ENCODE assay signal across 11 cellular contexts in the genomic region with DNA sequence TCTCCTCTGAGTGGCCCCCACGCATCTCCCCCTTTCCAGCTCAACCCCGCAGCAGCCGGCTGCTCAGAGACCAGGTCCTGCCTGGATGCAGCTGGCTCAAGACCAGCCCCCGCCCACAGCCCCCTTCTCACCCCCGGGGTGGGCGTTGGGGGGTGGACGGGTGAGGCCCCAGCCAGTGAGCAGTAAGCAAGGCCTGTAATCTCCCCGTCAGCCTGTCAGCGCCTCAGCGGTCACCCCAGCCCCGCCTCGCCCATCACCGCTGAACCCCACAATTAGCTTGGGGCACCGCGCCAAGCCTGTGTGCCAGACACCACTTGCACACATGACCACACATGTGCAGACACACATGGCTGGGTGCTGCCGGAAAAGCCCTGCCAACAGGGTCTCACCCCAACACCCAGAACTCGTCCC. TPM values are rescaled to one million over a fixed set of nuclear protein-coding genes. Genes with fewer than 3 reads are reported as not detected.
A peak's percentile ranks its signal among the peaks of the same experiment; 100 is the strongest.
DNase-seq lines count a peak whose midpoint lies in the region; ATAC-seq and TF ChIP-seq lines count a peak whose summit lies in the region.
"Had no signal": no experiment of that assay in that cellular context is flagged by ENCODE, and none has a peak within 500 bp of the region (broad histone marks: within the 10 kb centered on the region; RNA-seq: fewer than 3 reads in every experiment).

No MANE protein-coding gene starts in this region.

- H3K9ac ChIP-seq in muscle layer of colon (ENCODE audit: low read length): no peak overlapping the region

- ATAC-seq in left ventricle myocardium superior (no peak), GM19455 (IDR thresholded peaks at IDR 0.05; ENCODE audit: unreplicated experiment) (no peak)
- no peak for ATAC-seq in activated naive CD4-positive, alpha-beta T cell treated with anti-CD3 and anti-CD28 coated beads, Interleukin-2, amount 50 U/mL, for 72 hours

- H3K27ac ChIP-seq in right atrium auricular region: peak overlapping the region; percentile 91 to 93
- peak overlapping the region; percentile 33 for H3K27ac ChIP-seq in caudate nucleus (ENCODE audit: low read depth, low read length)
- H3K27ac ChIP-seq in muscle layer of colon (ENCODE audit: low read depth, low read length): peak overlapping the region; percentile 73
- peak overlapping the region; percentile 88 to 94 for H3K27ac ChIP-seq in uterus

- H3K27me3 ChIP-seq in right atrium auricular region (no peaks in the 10 kb centered on the region), muscle layer of colon (ENCODE audit: control insufficient read depth in 1 of 2, insufficient read depth in 2 of 2, low read length in 2 of 2) (no peaks in the 10 kb centered on the region), uterus (no peaks in the 10 kb centered on the region)

- H3K9me3 Mint-ChIP-seq in activated naive CD4-positive, alpha-beta T cell treated with anti-CD3 and anti-CD28 coated beads, Interleukin-2, amount 50 U/mL, for 72 hours: no peaks in the 10 kb centered on the region
- H3K9me3 Mint-ChIP-seq: T-helper 1 cell treated with Interleukin-12 subunit alpha and Interleukin-12 subunit beta and Interleukin-4 antibody, amounts not matched to agents 30 μg/mL and 1 μg/mL, for 36 hours had no signal

- H3K36me3 ChIP-seq in right atrium auricular region: no peaks in the 10 kb centered on the region
- no peaks in the 10 kb centered on the region for H3K36me3 ChIP-seq in muscle layer of colon (ENCODE audit: insufficient read depth, low read length)
- H3K36me3 ChIP-seq in uterus: no peaks in the 10 kb centered on the region

- H3K27ac Mint-ChIP-seq in activated naive CD4-positive, alpha-beta T cell treated with anti-CD3 and anti-CD28 coated beads, Interleukin-2, amount 50 U/mL, for 72 hours: no peak overlapping the region
- H3K27ac Mint-ChIP-seq: T-helper 1 cell treated with Interleukin-12 subunit alpha and Interleukin-12 subunit beta and Interleukin-4 antibody, amounts not matched to agents 30 μg/mL and 1 μg/mL, for 36 hours had no signal

- no peaks in the 10 kb centered on the region for H3K9me3 ChIP-seq in right atrium auricular region
- H3K9me3 ChIP-seq in muscle layer of colon (ENCODE audit: low read length): no peaks in the 10 kb centered on the region
- no peaks in the 10 kb centered on the region for H3K9me3 ChIP-seq in uterus

- no peak for TF ChIP-seq POLR2A in uterus (IDR thresholded peaks at IDR 0.05)

- TF ChIP-seq CTCF in right atrium auricular region (IDR thresholded peaks at IDR 0.05): no peak
- no peak for TF ChIP-seq CTCF in uterus (IDR thresholded peaks at IDR 0.05)

- no peak overlapping the region for H3K4me3 ChIP-seq in right atrium auricular region
- H3K4me3 ChIP-seq in muscle layer of colon (ENCODE audit: low read depth in 1 of 2, low read length in 2 of 2): no peak overlapping the region
- no peak overlapping the region for H3K4me3 ChIP-seq in uterus

- H3K36me3 Mint-ChIP-seq in activated naive CD4-positive, alpha-beta T cell treated with anti-CD3 and anti-CD28 coated beads, Interleukin-2, amount 50 U/mL, for 72 hours: no peaks in the 10 kb centered on the region

- intact Hi-C loops in left ventricle myocardium superior (cut with micrococcal nuclease): no loop called here
- intact Hi-C loops in uterus (cut with DNase I; ENCODE audit: low total_unique reads): no loop called here

- DNase-seq in right atrium auricular region (ENCODE audit: low spot score) (no peak), left ventricle myocardium superior (no peak), caudate nucleus (lab: John Stamatoyannopoulos, UW) (no peak), uterus (no peak), cerebellar nuclear complex (lab: John Stamatoyannopoulos, UW) (no peak)
- no peak for DNase-seq in activated naive CD4-positive, alpha-beta T cell treated with anti-CD3 and anti-CD28 coated beads, Interleukin-2, amount 50 U/mL, for 72 hours (ENCODE audit: low spot score in 2 of 2)
- DNase-seq: AML-193, NCI-H2029 had no signal

- H3K4me1 ChIP-seq in right atrium auricular region (peaks cover 0 to 100% of the 10 kb centered on the region in 2 donors), muscle layer of colon (ENCODE audit: insufficient read depth, low read length) (peaks cover 70% of the 10 kb centered on the region), uterus (peaks cover 27 to 73% of the 10 kb centered on the region in 2 donors)

RNA-seq across cellular contexts. Expression of a gene that starts 5.9 kb away (rescaled TPM):
- 10 to 100 TPM; 60.3 to 92.8 TPM for total RNA-seq in right atrium auricular region
- total RNA-seq in left ventricle myocardium superior: 81.7 TPM
- 100 to 1,000 TPM in 2 of 4 donors, 10 to 100 TPM in 2; 44.7 to 208 (median 126) TPM for total RNA-seq in uterus
- total RNA-seq in activated naive CD4-positive, alpha-beta T cell treated with anti-CD3 and anti-CD28 coated beads, Interleukin-2, amount 50 U/mL, for 72 hours: 10 to 100 TPM; 10.3 to 13.1 TPM

RNA-seq across cellular contexts. Expression of a gene that starts 25.2 kb away (rescaled TPM):
- total RNA-seq in right atrium auricular region: 1 to 10 TPM in 1 of 2 donors, under 1 TPM in 1; 0.85 to 1.0 TPM
- 1.4 TPM for total RNA-seq in left ventricle myocardium superior
- 10 to 100 TPM in 1 of 4 donors, 1 to 10 TPM in 3; 2.9 to 15.5 (median 8.0) TPM for total RNA-seq in uterus
- total RNA-seq in activated naive CD4-positive, alpha-beta T cell treated with anti-CD3 and anti-CD28 coated beads, Interleukin-2, amount 50 U/mL, for 72 hours: 1 to 10 TPM; 4.1 to 4.3 TPM

RNA-seq across cellular contexts. Expression of a gene that starts 31.4 kb away (rescaled TPM):
- total RNA-seq in right atrium auricular region (1 to 10 TPM; 3.7 to 4.0 TPM), left ventricle myocardium superior (9.1 TPM), uterus (10 to 100 TPM in 3 of 4 donors, 1 to 10 TPM in 1; 7.9 to 39.5 (median 22.4) TPM)
- total RNA-seq in activated naive CD4-positive, alpha-beta T cell treated with anti-CD3 and anti-CD28 coated beads, Interleukin-2, amount 50 U/mL, for 72 hours: 10 to 100 TPM; 15.6 to 25.7 TPM

RNA-seq across cellular contexts. Expression of a gene that starts 40.1 kb away (rescaled TPM):
- total RNA-seq in right atrium auricular region (10 to 100 TPM in 1 of 2 donors, 1 to 10 TPM in 1; 5.0 to 13.0 TPM), left ventricle myocardium superior (15.8 TPM), uterus (10 to 100 TPM; 10.3 to 41.4 (median 28.3) TPM)
- total RNA-seq in activated naive CD4-positive, alpha-beta T cell treated with anti-CD3 and anti-CD28 coated beads, Interleukin-2, amount 50 U/mL, for 72 hours: 10 to 100 TPM in 1 of 2 donors, 1 to 10 TPM in 1; 7.1 to 14.2 TPM

RNA-seq across cellular contexts. Expression of a gene that starts 41.5 kb away (rescaled TPM):
- 10 to 100 TPM; 45.2 to 54.8 TPM for total RNA-seq in right atrium auricular region
- total RNA-seq in left ventricle myocardium superior: 44.3 TPM
- total RNA-seq in uterus: 10 to 100 TPM; 42.4 to 73.1 (median 47.2) TPM
- total RNA-seq in activated naive CD4-positive, alpha-beta T cell treated with anti-CD3 and anti-CD28 coated beads, Interleukin-2, amount 50 U/mL, for 72 hours: 10 to 100 TPM; 42.6 to 48.3 TPM

Comparison
In these comparisons a context has a peak if more than half of its experiments do, and no peak if none do; other contexts are left out.
1. H3K27ac ChIP-seq: peak in every context shown above with its lines; median percentile 92 in right atrium auricular region; 91 in uterus; 73 in muscle layer of colon; 33 in caudate nucleus.